Comparison of ENCODE assay signal across 1 cellular context in the genomic region with DNA sequence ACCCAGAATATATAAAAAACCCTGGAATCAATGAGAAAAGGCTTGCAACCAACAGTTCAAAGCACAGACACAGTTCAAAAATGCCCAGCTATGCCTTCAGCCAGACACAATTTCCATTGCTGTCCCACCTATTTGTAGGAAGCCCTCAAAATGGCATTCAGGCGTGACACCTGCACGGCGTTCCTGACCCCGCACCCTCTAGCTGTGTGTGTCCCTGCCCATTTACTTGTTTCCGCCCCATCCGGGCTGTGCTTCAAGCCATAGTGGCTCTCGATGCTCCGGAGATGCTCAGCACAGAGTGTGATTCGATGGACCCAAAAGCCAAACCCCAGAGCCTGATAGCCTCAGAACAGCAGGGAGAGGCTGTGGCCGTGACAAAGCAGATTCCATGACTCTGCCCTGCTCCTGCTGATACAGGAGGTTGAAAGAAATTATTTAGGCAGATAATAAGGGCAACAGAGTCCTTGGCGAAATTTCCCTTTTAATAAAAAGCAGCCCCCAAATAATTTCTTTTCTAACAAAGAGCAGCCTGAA.
TF ChIP-seq lines count a peak whose summit lies in the region.

No MANE protein-coding gene starts in this region.

TF ChIP-seq in GM23338, 12 proteins besides CTCF, POLR2A, EP300 and RAD21 (continued from another document):
- TF ChIP-seq ZNF462 (CRISPR knock-in tag; IDR thresholded peaks at IDR 0.05), result no peak
